In the genomic region with DNA sequence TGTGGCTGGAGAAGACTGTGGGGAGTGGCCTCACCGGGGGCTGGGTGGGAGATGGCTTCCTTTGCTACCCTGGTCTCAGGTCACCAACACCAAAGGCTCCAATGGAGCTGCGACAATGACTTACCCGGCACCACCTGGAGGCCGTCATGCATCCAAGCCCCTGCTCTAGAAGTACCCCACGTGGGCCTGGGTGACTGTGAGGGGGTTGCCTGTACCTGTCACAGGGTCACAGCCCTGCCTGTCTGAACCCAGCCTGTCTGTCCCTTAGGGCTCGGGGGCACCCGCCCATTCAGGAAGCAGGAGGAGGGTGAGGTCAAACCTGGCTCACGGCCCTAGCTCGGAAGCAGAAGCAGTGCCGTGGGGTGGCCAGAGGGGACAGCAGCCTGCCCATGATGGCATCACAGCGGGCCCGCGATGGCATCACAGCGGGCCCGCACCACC, we compare ENCODE assay signal across 1 cellular context.
TF ChIP-seq lines count a peak whose summit lies in the region.

No MANE protein-coding gene starts in this region.

TF ChIP-seq in HCT116, 20 proteins besides CTCF, POLR2A, EP300 and RAD21 (continued from another document):
- TF ChIP-seq REST (IDR thresholded peaks at IDR 0.05; ENCODE audit: low read depth) (no peak), EZH2phosphoT487 (IDR thresholded peaks at IDR 0.05; ENCODE audit: borderline replicate concordance) (no peak)
